In genomic region chr7:33893377-33893776, GRCh38 we compare ENCODE assay signal across 31 cellular contexts. TPM values are rescaled to one million over a fixed set of nuclear protein-coding genes. Genes with fewer than 3 reads are reported as not detected.
DNase-seq lines count a peak whose midpoint lies in the region; ATAC-seq and TF ChIP-seq lines count a peak whose summit lies in the region.
"Had no signal": no experiment of that assay in that cellular context is flagged by ENCODE, and none has a peak within 500 bp of the region (broad histone marks: within the 10 kb centered on the region; RNA-seq: fewer than 3 reads in every experiment).

No MANE protein-coding gene starts in this region.

- ATAC-seq in foreskin keratinocyte (peak; percentile 8), upper lobe of left lung (ENCODE audit: low FRiP score in 2 of 2) (peak; percentile 9 to 62)
- ATAC-seq: A549; gastroesophageal sphincter; naive thymus-derived CD8-positive, alpha-beta T cell; SK-N-SH treated with all-trans-retinoic acid at 6 μM for 48 hours; stimulated activated naive CD8-positive, alpha-beta T cell treated with anti-CD3 and anti-CD28 coated beads, Interleukin-15, Interleukin-2, amounts not matched to agents 100 U/mL and 50 U/mL, for 24 hours had no signal

- DNase-seq in NCI-H2171 treated with DMSO at 0.1 percent for 48 hours (lab: John Stamatoyannopoulos, UW) (peak; percentile 35), NCI-H2171 (lab: John Stamatoyannopoulos, UW) (no peak), NCI-H510A treated with DMSO at 0.1 percent for 48 hours (lab: John Stamatoyannopoulos, UW) (peak; percentile 37), foreskin keratinocyte (no peak), upper lobe of left lung (peak in 1 of 2 donors; percentile 80), ureter (ENCODE audit: low spot score) (no peak), activated gamma-delta T cell (lab: John Stamatoyannopoulos, UW) (no peak), CD1c-positive myeloid dendritic cell (ENCODE audit: extremely low spot score) (no peak)
- DNase-seq: activated CD4-positive, alpha-beta T cell treated with anti-CD3 and anti-CD28 coated beads, Interleukin-2, amount 10 ng/mL, durations not matched to agents 24 days and 14 days; activated effector memory CD4-positive, alpha-beta T cell treated with anti-CD3 and anti-CD28 coated beads, Interleukin-2, amount 50 U/mL, for 16 hours; activated naive CD8-positive, alpha-beta T cell treated with anti-CD3 and anti-CD28 coated beads, Interleukin-2, amount 10 ng/mL, durations not matched to agents 7 days and 5 days; activated T-cell treated with anti-CD3 and anti-CD28 coated beads, Interleukin-2, amount 50 U/mL, for 1 hour; AML-193; CD8-positive, alpha-beta memory T cell; central memory CD4-positive, alpha-beta T cell; hippocampal formation; naive thymus-derived CD8-positive, alpha-beta T cell; NCI-H1048; NCI-H187; NCI-H748 treated with DMSO at 0.1 percent for 48 hours; nucleus accumbens; stimulated activated naive CD8-positive, alpha-beta T cell treated with anti-CD3 and anti-CD28 coated beads, Interleukin-15, Interleukin-2, amounts not matched to agents 100 U/mL and 50 U/mL, for 24 hours; testis; WERI-Rb-1 had no signal

- no peak for TF ChIP-seq POLR2A in upper lobe of left lung (IDR thresholded peaks at IDR 0.05)

- no peak overlapping the region for H3K27ac ChIP-seq in foreskin keratinocyte
- H3K27ac ChIP-seq in upper lobe of left lung: no peak overlapping the region
- H3K27ac ChIP-seq: A549, gastroesophageal sphincter, psoas muscle, RWPE1, testis, WERI-Rb-1 had no signal

- TF ChIP-seq CTCF in foreskin keratinocyte (conservative IDR thresholded peaks at IDR 0.05): no peak
- no peak for TF ChIP-seq CTCF in upper lobe of left lung (IDR thresholded peaks at IDR 0.05)

- no peak overlapping the region for H3K4me3 ChIP-seq in upper lobe of left lung
- H3K4me3 ChIP-seq: A549, gastroesophageal sphincter, psoas muscle, testis had no signal

- WGBS in upper lobe of left lung, 2 donors: 49 to 63% methylated on average over 4 of the region's 4 CpGs

- H3K4me1 ChIP-seq in foreskin keratinocyte: no peaks in the 10 kb centered on the region
- peaks cover 0 to 8% (median 2%) of the 10 kb centered on the region in 4 donors for H3K4me1 ChIP-seq in upper lobe of left lung
- H3K4me1 ChIP-seq: A549, psoas muscle had no signal

- peak in 1 of 4 donors; percentile 33 for TF ChIP-seq EP300 in upper lobe of left lung (IDR thresholded peaks at IDR 0.05)

- no peaks in the 10 kb centered on the region for H3K9me3 ChIP-seq in upper lobe of left lung
- H3K9me3 ChIP-seq: A549, gastroesophageal sphincter, psoas muscle, testis had no signal

- H3K36me3 ChIP-seq in upper lobe of left lung: no peaks in the 10 kb centered on the region
- H3K36me3 ChIP-seq: gastroesophageal sphincter, WERI-Rb-1 had no signal

- H3K27me3 ChIP-seq in foreskin keratinocyte (no peaks in the 10 kb centered on the region), upper lobe of left lung (no peaks in the 10 kb centered on the region)
- H3K27me3 ChIP-seq: gastroesophageal sphincter, testis had no signal

RNA-seq across cellular contexts. Expression of gene BMPER, which starts 12.0 kb away (rescaled TPM):
- total RNA-seq in foreskin keratinocyte (0.20 and 0.25 TPM in 2 replicates), upper lobe of left lung (10 to 100 TPM in 2 of 6 donors, 1 to 10 TPM in 4; 2.5 to 15.6 (median 9.4) TPM), ureter (6.8 TPM)
- 0.07 TPM in 1 of 2 replicates, not detected in the other for polyA plus RNA-seq in foreskin keratinocyte
- total RNA-seq: activated CD4-positive, alpha-beta T cell treated with anti-CD3 and anti-CD28 coated beads, Interleukin-2, amount 10 ng/mL, durations not matched to agents 24 days and 14 days; activated CD8-positive, alpha-beta memory T cell treated with anti-CD3 and anti-CD28 coated beads for 36 hours; activated naive CD8-positive, alpha-beta T cell treated with anti-CD3 and anti-CD28 coated beads, Interleukin-2, amount 10 ng/mL, durations not matched to agents 7 days and 5 days; CD8-positive, alpha-beta memory T cell; naive thymus-derived CD8-positive, alpha-beta T cell; T-helper 2 cell treated with Interferon-gamma antibody and Interleukin-4, amounts not matched to agents 100 ng/mL and 5 ng/mL, for 36 hours had no signal
- polyA plus RNA-seq: CD8-positive, alpha-beta memory T cell; naive thymus-derived CD8-positive, alpha-beta T cell had no signal

Comparison
In these comparisons a context has a peak if more than half of its experiments do, and no peak if none do; other contexts are left out.
1. DNase-seq: peak in NCI-H2171 treated with DMSO at 0.1 percent for 48 hours (single experiment) and NCI-H510A treated with DMSO at 0.1 percent for 48 hours (single experiment); none in NCI-H2171 (single experiment), foreskin keratinocyte (0 of 2), ureter (single experiment), activated gamma-delta T cell (single experiment) and CD1c-positive myeloid dendritic cell (single experiment).